9 cellular contexts compared by ENCODE assay signal in the genomic region with DNA sequence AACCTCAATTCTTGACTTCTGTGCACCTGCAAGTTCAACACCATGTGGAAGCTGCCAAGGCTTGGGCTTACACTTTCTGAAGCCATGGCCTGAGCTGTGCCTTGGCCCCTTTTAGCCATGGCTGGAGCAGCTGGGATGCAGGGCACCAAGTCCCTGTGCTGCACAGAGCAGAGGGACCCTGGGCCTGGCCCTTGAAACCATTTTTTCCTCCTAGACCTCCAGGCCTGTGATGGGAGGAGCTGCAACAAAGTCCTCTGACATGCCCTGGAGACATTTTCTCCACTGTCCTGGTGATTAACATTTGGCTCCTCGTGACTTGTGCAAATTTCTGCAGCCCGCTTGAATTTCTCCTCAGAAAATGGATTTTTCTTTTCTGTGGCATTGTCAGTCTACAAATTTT.
"Had no signal": no experiment of that assay in that cellular context is flagged by ENCODE, and none has a peak within 500 bp of the region (broad histone marks: within the 10 kb centered on the region; RNA-seq: fewer than 3 reads in every experiment).

No MANE protein-coding gene starts in this region.

- H2AFZ ChIP-seq: GM23338 had no signal

- ATAC-seq: GM23338, HepG2 had no signal

- H3K27ac ChIP-seq: HL-60 had no signal

- DNase-seq: H9, HCEC 1CT, HFFc6, KG1 had no signal

- H3K4me2 ChIP-seq: GM23338 had no signal

- FAIRE-seq: H1, H54, HepG2 had no signal

- H3K4me3 ChIP-seq: GM23338 had no signal
